ENCODE assay signal across 7 cellular contexts in genomic region chr17:75859358-75859757, GRCh38. TPM values are rescaled to one million over a fixed set of nuclear protein-coding genes. Genes with fewer than 3 reads are reported as not detected.
DNase-seq lines count a peak whose midpoint lies in the region; ATAC-seq and TF ChIP-seq lines count a peak whose summit lies in the region.
"Not testable (repeated sequence)": the region's sequence is repeated elsewhere in the genome, so short reads cannot be mapped to it uniquely, and the experiment has no call there.

No MANE protein-coding gene starts in this region.

- peak overlapping the region; percentile 52 for H2BK15ac ChIP-seq in mesenchymal stem cell (ENCODE audit: low read depth, poor library complexity, severe bottlenecking)

- not testable (repeated sequence) for H2BK120ac ChIP-seq in mesenchymal stem cell (ENCODE audit: low read depth, low read length)

- CTCF ChIA-PET in RWPE1 (lab: Yijun Ruan, JAX) (interaction anchor here (0.8 kb wide), 1 partner anchor 19 kb away, joined by 4 read pairs; the partner anchor contains the start of gene TRIM47), MCF 10A (lab: Yijun Ruan, JAX) (interaction anchor here (0.7 to 1.5 kb wide), 2 partner anchors 16 to 420 kb away, joined by 3 to 6 read pairs; no protein-coding TSS in a partner anchor)
- CTCF ChIA-PET in activated CD8-positive, alpha-beta T cell treated with anti-CD3 and anti-CD28 coated beads, Interleukin-2, amount 10 ng/mL, durations not matched to agents 7 days and 5 days (lab: Charles Lee) = interaction anchor here (0.6 to 11.9 kb wide), 5 partner anchors 11 to 657 kb away, joined by 3 to 307 read pairs (median 12); partner anchors contain the start of genes TRIM47 and TRIM65

- H3K27me3 ChIP-seq in HL-60 (ENCODE audit: insufficient read depth, poor library complexity, severe bottlenecking); heart right ventricle; mesenchymal stem cell (ENCODE audit: control insufficient read depth in 1 of 2, insufficient read depth in 1 of 2, low read length in 2 of 2); subcutaneous abdominal adipose tissue (ENCODE audit: control insufficient read depth in 5 of 5, insufficient read depth in 4 of 5, low read length in 5 of 5): not testable (repeated sequence)

- not testable (repeated sequence) for H3K27me3 Mint-ChIP-seq in activated CD8-positive, alpha-beta T cell treated with anti-CD3 and anti-CD28 coated beads, Interleukin-2, amount 10 ng/mL, durations not matched to agents 7 days and 5 days (ENCODE audit: low read depth); MCF 10A (ENCODE audit: insufficient read depth, unreplicated experiment)

- H4K91ac ChIP-seq in mesenchymal stem cell (ENCODE audit: low read length) = not testable (repeated sequence)

- not testable (repeated sequence) for BruUV-seq in MCF 10A (replicated peaks; lab: Mats Ljungman, UMichigan)

- peak overlapping the region; percentile 90 for H3K27ac ChIP-seq in HL-60 (replicated peaks)
- H3K27ac ChIP-seq in RWPE1 = peak overlapping the region; percentile 92
- peak overlapping the region in 9 of 10 donors; percentile 60 to 89 (median 74) for H3K27ac ChIP-seq in heart right ventricle
- H3K27ac ChIP-seq in mesenchymal stem cell (ENCODE audit: low read length, poor library complexity, severe bottlenecking) = not testable (repeated sequence)
- peak overlapping the region; percentile 54 for H3K27ac ChIP-seq in subcutaneous abdominal adipose tissue (ENCODE audit: low read depth, low read length)

- peaks cover 41% of the 10 kb centered on the region for H3K4me1 Mint-ChIP-seq in activated CD8-positive, alpha-beta T cell treated with anti-CD3 and anti-CD28 coated beads, Interleukin-2, amount 10 ng/mL, durations not matched to agents 7 days and 5 days (ENCODE audit: low read depth)
- H3K4me1 Mint-ChIP-seq in MCF 10A (ENCODE audit: insufficient read depth, unreplicated experiment) = not testable (repeated sequence)

- H2AK5ac ChIP-seq in mesenchymal stem cell (ENCODE audit: low read length, severe bottlenecking) = not testable (repeated sequence)

- H3K27ac Mint-ChIP-seq in activated CD8-positive, alpha-beta T cell treated with anti-CD3 and anti-CD28 coated beads, Interleukin-2, amount 10 ng/mL, durations not matched to agents 7 days and 5 days = peak overlapping the region; percentile 91
- H3K27ac Mint-ChIP-seq in MCF 10A (ENCODE audit: low read depth, unreplicated experiment) = not testable (repeated sequence)

- not testable (repeated sequence) for H2BK12ac ChIP-seq in mesenchymal stem cell (ENCODE audit: low read length in 2 of 2)

- not testable (repeated sequence) for H2BK5ac ChIP-seq in mesenchymal stem cell (ENCODE audit: low read depth, low read length, poor library complexity, severe bottlenecking)

- TF ChIP-seq CTCF in HL-60 (IDR thresholded peaks at IDR 0.05; ENCODE audit: insufficient read depth, low read length); RWPE1 (conservative IDR thresholded peaks at IDR 0.05; ENCODE audit: low read depth); MCF 10A (IDR thresholded peaks at IDR 0.05; ENCODE audit: unreplicated experiment); heart right ventricle (IDR thresholded peaks at IDR 0.05): not testable (repeated sequence)

- not testable (repeated sequence) for DNase-seq in HL-60 (ENCODE audit: low read depth in 1 of 2, low spot score in 1 of 2); RWPE1 (ENCODE audit: low spot score); activated CD8-positive, alpha-beta T cell treated with anti-CD3 and anti-CD28 coated beads, Interleukin-2, amount 10 ng/mL, durations not matched to agents 7 days and 5 days; heart right ventricle; mesenchymal stem cell
- peak; percentile 38 for DNase-seq in MCF 10A (ENCODE audit: unreplicated experiment)

- 92 to 93% methylated on average over 10 of the region's 10 CpGs for WGBS in heart right ventricle, 2 donors
- WGBS in mesenchymal stem cell = 89% methylated on average over 10 of the region's 10 CpGs

- H3K18ac ChIP-seq in mesenchymal stem cell (ENCODE audit: low read depth in 1 of 2, low read length in 2 of 2) = not testable (repeated sequence)

- not testable (repeated sequence) for H3K4me2 ChIP-seq in mesenchymal stem cell (ENCODE audit: low read length, poor library complexity, severe bottlenecking)

- H3K9me3 Mint-ChIP-seq in activated CD8-positive, alpha-beta T cell treated with anti-CD3 and anti-CD28 coated beads, Interleukin-2, amount 10 ng/mL, durations not matched to agents 7 days and 5 days (ENCODE audit: insufficient read depth); MCF 10A (ENCODE audit: unreplicated experiment): not testable (repeated sequence)

- intact Hi-C loops in MCF 10A (cut with micrococcal nuclease) = not testable (repeated sequence)
- intact Hi-C loops in heart right ventricle (cut with DNase I) = loop anchor here in 2 of 10 donors (5.0 kb wide), 2 partner anchors 38 to 77 kb away; partner anchors contain the start of genes TRIM65 (in 2 of the 2) and UNK (in 1 of the 2)

- H3K4me3 ChIP-seq in HL-60 (replicated peaks; ENCODE audit: insufficient read depth, low read length); heart right ventricle; mesenchymal stem cell (ENCODE audit: insufficient read depth in 1 of 2, low read depth in 1 of 2, low read length in 2 of 2); subcutaneous abdominal adipose tissue (ENCODE audit: low read depth in 1 of 5, low read length in 5 of 5): not testable (repeated sequence)

- not testable (repeated sequence) for H3K9ac ChIP-seq in mesenchymal stem cell (ENCODE audit: low read length); subcutaneous abdominal adipose tissue (ENCODE audit: low read length in 5 of 5)

- H3K79me1 ChIP-seq in mesenchymal stem cell (replicated peaks; ENCODE audit: low read length, poor library complexity, severe bottlenecking) = not testable (repeated sequence)

- POLR2A ChIA-PET in RWPE1 (lab: Yijun Ruan, JAX; ENCODE audit: low non-redundant PET) = not testable (repeated sequence)
- POLR2A ChIA-PET in activated CD8-positive, alpha-beta T cell treated with anti-CD3 and anti-CD28 coated beads, Interleukin-2, amount 10 ng/mL, durations not matched to agents 7 days and 5 days (lab: Charles Lee) = interaction anchor here (0.6 to 1.8 kb wide), 5 partner anchors 9 to 84 kb away, joined by 3 to 7 read pairs (median 3); partner anchors contain the start of gene UNK
- POLR2A ChIA-PET in MCF 10A (lab: Yijun Ruan, JAX) = interaction anchor here (0.7 to 2.2 kb wide), 4 partner anchors 10 to 83 kb away, joined by 3 to 7 read pairs (median 4); no protein-coding TSS in a partner anchor

- H4K8ac ChIP-seq in mesenchymal stem cell (ENCODE audit: low read length) = not testable (repeated sequence)

- not testable (repeated sequence) for H2AFZ ChIP-seq in mesenchymal stem cell (ENCODE audit: low read depth, low read length)

- not testable (repeated sequence) for ATAC-seq in activated CD8-positive, alpha-beta T cell treated with anti-CD3 and anti-CD28 coated beads, Interleukin-2, amount 10 ng/mL, durations not matched to agents 7 days and 5 days; heart right ventricle

- H3K4me1 ChIP-seq in heart right ventricle = peaks cover 4 to 49% (median 28%) of the 10 kb centered on the region in 9 donors
- not testable (repeated sequence) for H3K4me1 ChIP-seq in mesenchymal stem cell (ENCODE audit: control insufficient read depth, insufficient read depth, low read depth, low read length)
- peaks cover 7 to 33% (median 15%) of the 10 kb centered on the region in 5 donors for H3K4me1 ChIP-seq in subcutaneous abdominal adipose tissue (ENCODE audit: control insufficient read depth in 5 of 5, insufficient read depth in 5 of 5, low read length in 5 of 5)

- H3K36me3 ChIP-seq in heart right ventricle; mesenchymal stem cell (ENCODE audit: control insufficient read depth in 1 of 2, insufficient read depth in 2 of 2, low read depth in 1 of 2, low read length in 2 of 2); subcutaneous abdominal adipose tissue (ENCODE audit: control insufficient read depth in 5 of 5, insufficient read depth in 5 of 5, low read length in 5 of 5): not testable (repeated sequence)

- not testable (repeated sequence) for H3K14ac ChIP-seq in mesenchymal stem cell (ENCODE audit: low read length in 2 of 2)

- not testable (repeated sequence) for H3K4me3 Mint-ChIP-seq in activated CD8-positive, alpha-beta T cell treated with anti-CD3 and anti-CD28 coated beads, Interleukin-2, amount 10 ng/mL, durations not matched to agents 7 days and 5 days; MCF 10A (ENCODE audit: unreplicated experiment)

- H3K23ac ChIP-seq in mesenchymal stem cell (ENCODE audit: low read length in 2 of 2) = not testable (repeated sequence)

- not testable (repeated sequence) for H3K4ac ChIP-seq in mesenchymal stem cell (ENCODE audit: low read depth in 1 of 2, low read length in 2 of 2)

- H3K9me3 ChIP-seq in heart right ventricle; mesenchymal stem cell (ENCODE audit: control insufficient read depth, low read length); subcutaneous abdominal adipose tissue (ENCODE audit: control insufficient read depth in 5 of 5, low read length in 5 of 5): not testable (repeated sequence)

- H3K36me3 Mint-ChIP-seq in activated CD8-positive, alpha-beta T cell treated with anti-CD3 and anti-CD28 coated beads, Interleukin-2, amount 10 ng/mL, durations not matched to agents 7 days and 5 days (ENCODE audit: low read depth); MCF 10A (ENCODE audit: insufficient read depth, unreplicated experiment): not testable (repeated sequence)

RNA-seq across cellular contexts. Expression of gene WBP2, which starts 4.2 kb away (rescaled TPM):
- total RNA-seq in activated CD8-positive, alpha-beta T cell treated with anti-CD3 and anti-CD28 coated beads, Interleukin-2, amount 10 ng/mL, durations not matched to agents 7 days and 5 days = 10 to 100 TPM; 64.3 to 68.6 TPM
- 55.7 and 97.9 TPM in 2 replicates for total RNA-seq in MCF 10A (2022)
- 100 to 1,000 TPM; 130 to 210 (median 173) TPM for total RNA-seq in heart right ventricle
- polyA plus RNA-seq in heart right ventricle = 100 to 1,000 TPM; 155 to 205 TPM
- polyA plus RNA-seq in mesenchymal stem cell (2013, experiment 1 of 2) = 173 TPM
- polyA plus RNA-seq in mesenchymal stem cell (2013, experiment 2 of 2) = 171 TPM

RNA-seq across cellular contexts. Expression of gene UNC13D, which starts 15.2 kb away (rescaled TPM):
- total RNA-seq in activated CD8-positive, alpha-beta T cell treated with anti-CD3 and anti-CD28 coated beads, Interleukin-2, amount 10 ng/mL, durations not matched to agents 7 days and 5 days = 100 to 1,000 TPM; 234 to 249 TPM
- total RNA-seq in MCF 10A (2022) = 3.5 and 7.6 TPM in 2 replicates
- total RNA-seq in heart right ventricle = 10 to 100 TPM in 3 of 10 donors, 1 to 10 TPM in 7; 5.5 to 20.7 (median 8.5) TPM
- polyA plus RNA-seq in heart right ventricle = 10 to 100 TPM in 1 of 2 donors, 1 to 10 TPM in 1; 3.0 to 12.6 TPM
- 1.1 TPM for polyA plus RNA-seq in mesenchymal stem cell (2013, experiment 1 of 2)
- 0.49 TPM for polyA plus RNA-seq in mesenchymal stem cell (2013, experiment 2 of 2)

RNA-seq across cellular contexts. Expression of gene TRIM47, which starts 19.0 kb away (rescaled TPM):
- 10 to 100 TPM; 31.4 to 36.8 TPM for total RNA-seq in activated CD8-positive, alpha-beta T cell treated with anti-CD3 and anti-CD28 coated beads, Interleukin-2, amount 10 ng/mL, durations not matched to agents 7 days and 5 days
- total RNA-seq in MCF 10A (2022) (23.6 and 25.7 TPM in 2 replicates), heart right ventricle (10 to 100 TPM in 9 of 10 donors, 1 to 10 TPM in 1; 9.3 to 53.1 (median 21.5) TPM)
- 10 to 100 TPM; 22.4 to 48.7 TPM for polyA plus RNA-seq in heart right ventricle
- 42.8 TPM for polyA plus RNA-seq in mesenchymal stem cell (2013, experiment 1 of 2)
- polyA plus RNA-seq in mesenchymal stem cell (2013, experiment 2 of 2) = 46.1 TPM

RNA-seq across cellular contexts. Expression of gene TRIM65, which starts 37.4 kb away (rescaled TPM):
- 10 to 100 TPM; 35.8 to 37.3 TPM for total RNA-seq in activated CD8-positive, alpha-beta T cell treated with anti-CD3 and anti-CD28 coated beads, Interleukin-2, amount 10 ng/mL, durations not matched to agents 7 days and 5 days
- total RNA-seq in MCF 10A (2022) = 15.9 and 17.4 TPM in 2 replicates
- total RNA-seq in heart right ventricle = 10 to 100 TPM in 1 of 10 donors, 1 to 10 TPM in 9; 5.1 to 12.7 (median 8.9) TPM
- 10 to 100 TPM in 1 of 2 donors, 1 to 10 TPM in 1; 5.6 to 16.7 TPM for polyA plus RNA-seq in heart right ventricle
- 15.7 TPM for polyA plus RNA-seq in mesenchymal stem cell (2013, experiment 1 of 2)
- polyA plus RNA-seq in mesenchymal stem cell (2013, experiment 2 of 2) = 15.2 TPM

RNA-seq across cellular contexts. Expression of gene MRPL38, which starts 45.3 kb away (rescaled TPM):
- 100 to 1,000 TPM in 1 of 2 experiments, 10 to 100 TPM in 1; 89.0 to 113 TPM for total RNA-seq in activated CD8-positive, alpha-beta T cell treated with anti-CD3 and anti-CD28 coated beads, Interleukin-2, amount 10 ng/mL, durations not matched to agents 7 days and 5 days
- total RNA-seq in MCF 10A (2022) = 97.9 and 111 TPM in 2 replicates
- 100 to 1,000 TPM in 4 of 10 donors, 10 to 100 TPM in 6; 89.6 to 144 (median 96.5) TPM for total RNA-seq in heart right ventricle
- polyA plus RNA-seq in heart right ventricle = 100 to 1,000 TPM in 1 of 2 donors, 10 to 100 TPM in 1; 86.0 to 160 TPM
- 44.2 TPM for polyA plus RNA-seq in mesenchymal stem cell (2013, experiment 1 of 2)
- polyA plus RNA-seq in mesenchymal stem cell (2013, experiment 2 of 2) = 41.8 TPM

Comparison
In these comparisons a context has a peak if more than half of its experiments do, and no peak if none do; other contexts are left out.
1. RNA of gene UNC13D, which starts 15.2 kb away (total RNA-seq): 234 to 249 TPM in activated CD8-positive, alpha-beta T cell treated with anti-CD3 and anti-CD28 coated beads, Interleukin-2, amount 10 ng/mL, durations not matched to agents 7 days and 5 days; 5.5 to 20.7 TPM in heart right ventricle and 3.5 to 7.6 TPM in MCF 10A; every median in the first group is over 10 times any median in the second.